ENCODE assay signal across 1 cellular context in genomic region chr6:150150821-150151646, GRCh38.
TF ChIP-seq lines count a peak whose summit lies in the region.

No MANE protein-coding gene starts in this region.

TF ChIP-seq in HEK293, 187 proteins besides CTCF, POLR2A, EP300 and RAD21 (continued from another document):
- TF ChIP-seq ZNF785 (tag by site-specific recombination; IDR thresholded peaks at IDR 0.05), result no peak
- TF ChIP-seq ZBTB17 (tag by site-specific recombination; IDR thresholded peaks at IDR 0.05), result 0 out of 2 replicates have a peak, but pooled peaks have one; percentile 21
- no peak for TF ChIP-seq ZNF157 (tag by site-specific recombination; IDR thresholded peaks at IDR 0.05)
- TF ChIP-seq ZNF670 (tag by site-specific recombination; IDR thresholded peaks at IDR 0.05; ENCODE audit: low read depth), result no peak
- TF ChIP-seq ZNF488 (tag by site-specific recombination; IDR thresholded peaks at IDR 0.05), result no peak
- no peak for TF ChIP-seq ZFP3 (tag by site-specific recombination; IDR thresholded peaks at IDR 0.05; ENCODE audit: low read depth)
- TF ChIP-seq ZNF768 (tag by site-specific recombination; IDR thresholded peaks at IDR 0.05), result no peak
- TF ChIP-seq PRDM6 (tag by site-specific recombination; IDR thresholded peaks at IDR 0.05), result no peak
- no peak for TF ChIP-seq HIC1 (tag by site-specific recombination; IDR thresholded peaks at IDR 0.05)
- TF ChIP-seq ZNF362 (tag by site-specific recombination; IDR thresholded peaks at IDR 0.05), result no peak
- TF ChIP-seq OSR2 (tag by site-specific recombination; IDR thresholded peaks at IDR 0.05), result peak; percentile 22; the same call in 1 of the 2 replicates
- TF ChIP-seq ZNF366 (tag by site-specific recombination; conservative IDR thresholded peaks at IDR 0.05), result no peak; the same call in 1 of the 2 replicates
- TF ChIP-seq ATF2 (tag by site-specific recombination; IDR thresholded peaks at IDR 0.05; ENCODE audit: low read depth), result 0 out of 2 replicates have a peak, but pooled peaks have one; percentile 8
- peak; percentile 37; the same call in 1 of the 2 replicates for TF ChIP-seq ZIC2 (tag by site-specific recombination; IDR thresholded peaks at IDR 0.05)
- no peak for TF ChIP-seq ZNF660 (tag by site-specific recombination; IDR thresholded peaks at IDR 0.05)
- TF ChIP-seq SP7 (tag by site-specific recombination; IDR thresholded peaks at IDR 0.05), result no peak
- no peak for TF ChIP-seq ZNF292 (tag by site-specific recombination; IDR thresholded peaks at IDR 0.05; ENCODE audit: borderline replicate concordance, low read depth)
- TF ChIP-seq HOXC10 (CRISPR knock-in tag; IDR thresholded peaks at IDR 0.05), result no peak
- no peak for TF ChIP-seq ZNF324 (tag by site-specific recombination; IDR thresholded peaks at IDR 0.05)
- no peak for TF ChIP-seq ZNF10 (tag by site-specific recombination; IDR thresholded peaks at IDR 0.05)
- TF ChIP-seq EGR2 (tag by site-specific recombination; IDR thresholded peaks at IDR 0.05; ENCODE audit: low read depth), result no peak
- TF ChIP-seq ZNF626 (tag by site-specific recombination; IDR thresholded peaks at IDR 0.05), result no peak
- TF ChIP-seq TRIM28 (IDR thresholded peaks at IDR 0.05; ENCODE audit: borderline replicate concordance, low read length), result 0 out of 2 replicates have a peak, but pooled peaks have one; percentile 27
- peak; percentile 10; the same call in 1 of the 2 replicates for TF ChIP-seq FEZF1 (tag by site-specific recombination; IDR thresholded peaks at IDR 0.05)
- 0 out of 2 replicates have a peak, but pooled peaks have one; percentile 18 for TF ChIP-seq OVOL3 (tag by site-specific recombination; IDR thresholded peaks at IDR 0.05)
- TF ChIP-seq YY1 (tag by site-specific recombination; IDR thresholded peaks at IDR 0.05), result no peak
- TF ChIP-seq BCL6B (tag by site-specific recombination; IDR thresholded peaks at IDR 0.05), result no peak
- 0 out of 2 replicates have a peak, but pooled peaks have one; percentile 22 for TF ChIP-seq REST (tag by site-specific recombination; IDR thresholded peaks at IDR 0.05)
- no peak for TF ChIP-seq ZNF560 (tag by site-specific recombination; IDR thresholded peaks at IDR 0.05; ENCODE audit: borderline replicate concordance)
- no peak for TF ChIP-seq ZNF23 (tag by site-specific recombination; IDR thresholded peaks at IDR 0.05; ENCODE audit: borderline replicate concordance)
- no peak for TF ChIP-seq ZNF514 (tag by site-specific recombination; IDR thresholded peaks at IDR 0.05)
- no peak for TF ChIP-seq ZSCAN30 (tag by site-specific recombination; IDR thresholded peaks at IDR 0.05)
- no peak for TF ChIP-seq ZNF544 (tag by site-specific recombination; IDR thresholded peaks at IDR 0.05)
- no peak for TF ChIP-seq KLF16 (tag by site-specific recombination; IDR thresholded peaks at IDR 0.05)
- no peak for TF ChIP-seq SCRT2 (tag by site-specific recombination; IDR thresholded peaks at IDR 0.05)
- no peak for TF ChIP-seq KLF1 (tag by site-specific recombination; IDR thresholded peaks at IDR 0.05)
- TF ChIP-seq ZNF513 (tag by site-specific recombination; IDR thresholded peaks at IDR 0.05), result 0 out of 2 replicates have a peak, but pooled peaks have one; percentile 38
- peak; percentile 21; the same call in 1 of the 2 replicates for TF ChIP-seq ZNF398 (tag by site-specific recombination; IDR thresholded peaks at IDR 0.05)
